Comparison of ENCODE assay signal across 8 cellular contexts in genomic region chr2:159939946-159940345, GRCh38. TPM values are rescaled to one million over a fixed set of nuclear protein-coding genes. Genes with fewer than 3 reads are reported as not detected.
DNase-seq lines count a peak whose midpoint lies in the region; ATAC-seq and TF ChIP-seq lines count a peak whose summit lies in the region.

No MANE protein-coding gene starts in this region.

- H3K9me3 ChIP-seq in osteoblast (ENCODE audit: low read depth, low read length) = no peaks in the 10 kb centered on the region

- peak; percentile 55 for TF ChIP-seq CTCF in KMS-11 (conservative IDR thresholded peaks at IDR 0.05; ENCODE audit: low read depth, low read length)
- TF ChIP-seq CTCF in osteoblast (IDR thresholded peaks at IDR 0.05; ENCODE audit: extremely low read depth, low read depth, low read length) = peak; percentile 42

- no peaks in the 10 kb centered on the region for H3K36me3 ChIP-seq in KMS-11 (ENCODE audit: insufficient read depth)
- no peaks in the 10 kb centered on the region for H3K36me3 ChIP-seq in osteoblast (ENCODE audit: insufficient read depth, low read length)

- no peak overlapping the region for H3K4me3 ChIP-seq in KMS-11 (IDR thresholded peaks at IDR 0.05; ENCODE audit: insufficient read depth, low read depth, low read length)
- no peak overlapping the region for H3K4me3 ChIP-seq in osteoblast (ENCODE audit: insufficient read depth, low read length)

- DNase-seq in NCI-H2107 treated with DMSO at 0.1 percent for 48 hours (lab: John Stamatoyannopoulos, UW; ENCODE audit: unreplicated experiment) = peak; percentile 28
- no peak for DNase-seq in NCI-H2107 (lab: John Stamatoyannopoulos, UW)
- peak; percentile 32 for DNase-seq in amniotic epithelial cell (ENCODE audit: low read depth)
- peak; percentile 21 for DNase-seq in osteoblast (ENCODE audit: insufficient read length, low spot score, missing footprints)
- DNase-seq in activated effector memory CD4-positive, alpha-beta T cell treated with anti-CD3 and anti-CD28 coated beads, Interleukin-2, amount 50 U/mL, for 16 hours = no peak

- H3K4me1 ChIP-seq in KMS-11 (ENCODE audit: low read depth, poor library complexity, severe bottlenecking) (no peaks in the 10 kb centered on the region), osteoblast (ENCODE audit: insufficient read depth, low read length) (no peaks in the 10 kb centered on the region)

- H3K4me2 ChIP-seq in KMS-11 (no peak overlapping the region), osteoblast (ENCODE audit: insufficient read depth, low read length) (no peak overlapping the region)

- H3K79me2 ChIP-seq in KMS-11 (ENCODE audit: insufficient read depth, low read depth) = no peaks in the 10 kb centered on the region
- no peaks in the 10 kb centered on the region for H3K79me2 ChIP-seq in osteoblast (ENCODE audit: insufficient read depth, low read length)

- H2AFZ ChIP-seq in KMS-11 (ENCODE audit: low read depth) = no peak overlapping the region
- H2AFZ ChIP-seq in osteoblast (ENCODE audit: low read length) = no peak overlapping the region

- no peaks in the 10 kb centered on the region for H4K20me1 ChIP-seq in KMS-11 (ENCODE audit: insufficient read depth)
- no peaks in the 10 kb centered on the region for H4K20me1 ChIP-seq in osteoblast (ENCODE audit: insufficient read depth, low read length)

- no peak overlapping the region for H3K9ac ChIP-seq in KMS-11

- ATAC-seq in GM21786 (IDR thresholded peaks at IDR 0.05; ENCODE audit: unreplicated experiment) (peak; percentile 88), HG03025 (IDR thresholded peaks at IDR 0.05; ENCODE audit: low FRiP score, unreplicated experiment) (no peak)

- H3K27ac ChIP-seq in KMS-11 (no peak overlapping the region), osteoblast (ENCODE audit: low read depth, low read length) (no peak overlapping the region)

- no peaks in the 10 kb centered on the region for H3K27me3 ChIP-seq in KMS-11 (ENCODE audit: insufficient read depth, low read depth)
- H3K27me3 ChIP-seq in osteoblast (ENCODE audit: insufficient read depth, low read length) = no peaks in the 10 kb centered on the region

RNA-seq across cellular contexts. Expression of gene LY75, which starts 35.4 kb away (rescaled TPM):
- total RNA-seq in osteoblast = 4.4 and 5.1 TPM in 2 replicates

Comparison
In these comparisons a context has a peak if more than half of its experiments do, and no peak if none do; other contexts are left out.
1. DNase-seq: peak in NCI-H2107 treated with DMSO at 0.1 percent for 48 hours (single experiment), amniotic epithelial cell (single experiment) and osteoblast (single experiment); none in NCI-H2107 (single experiment) and activated effector memory CD4-positive, alpha-beta T cell treated with anti-CD3 and anti-CD28 coated beads, Interleukin-2, amount 50 U/mL, for 16 hours (single experiment).